12 cellular contexts compared by ENCODE assay signal in the genomic region with DNA sequence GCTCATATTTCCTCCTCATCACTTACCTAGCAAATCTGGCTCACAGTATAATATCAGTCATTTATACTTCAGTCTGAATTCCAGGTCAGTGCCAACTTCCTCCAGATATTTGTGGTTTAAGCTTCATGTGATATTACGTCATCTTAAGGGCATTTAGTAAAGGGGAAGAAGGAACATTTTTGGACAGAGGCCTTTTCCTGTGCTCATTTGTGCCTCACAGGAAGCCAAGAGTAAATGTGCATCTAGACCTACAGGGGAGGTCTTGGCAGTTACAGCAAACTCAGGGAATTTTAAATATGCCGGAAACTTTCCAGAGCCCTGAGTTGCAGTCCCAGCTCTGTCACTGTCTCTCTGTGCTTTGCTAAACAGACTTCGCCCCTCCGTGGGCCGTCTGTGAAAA. TPM values are rescaled to one million over a fixed set of nuclear protein-coding genes. Genes with fewer than 3 reads are reported as not detected.
DNase-seq lines count a peak whose midpoint lies in the region; ATAC-seq and TF ChIP-seq lines count a peak whose summit lies in the region.
"Had no signal": no experiment of that assay in that cellular context is flagged by ENCODE, and none has a peak within 500 bp of the region (broad histone marks: within the 10 kb centered on the region; RNA-seq: fewer than 3 reads in every experiment).

No MANE protein-coding gene starts in this region.

- H3K4me3 ChIP-seq in SJSA1 = no peak overlapping the region
- H3K4me3 ChIP-seq in psoas muscle = no peak overlapping the region
- no peak overlapping the region for H3K4me3 ChIP-seq in ovary
- H3K4me3 ChIP-seq: cardiac muscle cell, GM12878, SK-N-MC had no signal

- TF ChIP-seq CTCF in psoas muscle (IDR thresholded peaks at IDR 0.05) = no peak
- TF ChIP-seq CTCF in ovary (IDR thresholded peaks at IDR 0.05) = no peak

- DNase-seq in GDM1 (lab: John Stamatoyannopoulos, UW) (peak; percentile 38), SJSA1 (ENCODE audit: low read depth in 1 of 2, low spot score in 2 of 2) (peak; percentile 86 to 97), fibroblast of peridontal ligament (ENCODE audit: extremely low read depth) (peak; percentile 76), psoas muscle (no peak), ovary (no peak), KG1 (lab: John Stamatoyannopoulos, UW) (no peak)
- DNase-seq in activated CD4-positive, alpha-beta T cell treated with anti-CD3 and anti-CD28 coated beads, Interleukin-2, amount 50 U/mL, for 1 hour = no peak

- H3K27me3 ChIP-seq in SJSA1 (replicated peaks) (no peaks in the 10 kb centered on the region), psoas muscle (ENCODE audit: insufficient read depth in 3 of 3, low read length in 2 of 3) (peaks cover 0 to 3% (median 0%) of the 10 kb centered on the region in 3 donors), ovary (no peaks in the 10 kb centered on the region)

- TF ChIP-seq EP300 in ovary (IDR thresholded peaks at IDR 0.05) = no peak

- TF ChIP-seq POLR2A in ovary (IDR thresholded peaks at IDR 0.05) = no peak

- H3K9me3 ChIP-seq in SJSA1 (replicated peaks) (no peaks in the 10 kb centered on the region), psoas muscle (no peaks in the 10 kb centered on the region), ovary (no peaks in the 10 kb centered on the region)
- H3K9me3 ChIP-seq: neutrophil had no signal

- H3K27ac ChIP-seq in SJSA1 = peak overlapping the region; percentile 94
- H3K27ac ChIP-seq in psoas muscle = no peak overlapping the region
- no peak overlapping the region for H3K27ac ChIP-seq in ovary
- H3K27ac ChIP-seq: cardiac muscle cell, neutrophil, SK-N-MC had no signal

- intact Hi-C loops in psoas muscle (cut with DNase I) (no loop called here), ovary (cut with DNase I) (no loop called here)

- peak; percentile 27 to 56 (median 40) for ATAC-seq in psoas muscle
- ATAC-seq in GM21515 (IDR thresholded peaks at IDR 0.05; ENCODE audit: unreplicated experiment) = no peak
- ATAC-seq: GM12878 had no signal

- H3K4me1 ChIP-seq in SJSA1 (replicated peaks) (peaks cover 35% of the 10 kb centered on the region), psoas muscle (no peaks in the 10 kb centered on the region), ovary (ENCODE audit: insufficient read depth) (no peaks in the 10 kb centered on the region)

- no peaks in the 10 kb centered on the region for H3K36me3 ChIP-seq in SJSA1
- no peaks in the 10 kb centered on the region for H3K36me3 ChIP-seq in psoas muscle (ENCODE audit: insufficient read depth in 1 of 2, low read depth in 1 of 2)
- H3K36me3 ChIP-seq in ovary = no peaks in the 10 kb centered on the region
- H3K36me3 ChIP-seq: cardiac muscle cell, neutrophil had no signal

- WGBS in psoas muscle, 3 donors = 12 to 22% (median 21%) methylated on average over 5 of the region's 5 CpGs
- 24 to 25% (median 25%) methylated on average over 5 of the region's 5 CpGs for WGBS in ovary, 3 donors

RNA-seq across cellular contexts. Expression of gene KCNIP1, which starts 12.3 kb away (rescaled TPM):
- total RNA-seq in SJSA1 (2014; rRNA removed; shearing (Covaris generic)) = 2.2 and 3.1 TPM in 2 replicates
- not detected for total RNA-seq in psoas muscle
- under 1 TPM in 1 of 3 donors, not detected in 2; 0.03 TPM for polyA plus RNA-seq in psoas muscle
- total RNA-seq in ovary = 1 to 10 TPM in 1 of 7 donors, under 1 TPM in 6; 0.20 to 1.7 (median 0.58) TPM
- polyA plus RNA-seq in ovary = 1 to 10 TPM in 1 of 2 donors, under 1 TPM in 1; 0.69 to 2.2 TPM
- total RNA-seq: GM12878 had no signal
- polyA plus RNA-seq: cardiac muscle cell, GM12878 had no signal

Comparison
In these comparisons a context has a peak if more than half of its experiments do, and no peak if none do; other contexts are left out.
1. DNase-seq: peak in GDM1 (single experiment), SJSA1 (2 of 2) and fibroblast of peridontal ligament (single experiment); none in psoas muscle (0 of 2), activated CD4-positive, alpha-beta T cell treated with anti-CD3 and anti-CD28 coated beads, Interleukin-2, amount 50 U/mL, for 1 hour (single experiment), ovary (0 of 5) and KG1 (single experiment).